ENCODE assay signal across 14 cellular contexts in genomic region chr5:35668794-35669193, GRCh38.
"Had no signal": no experiment of that assay in that cellular context is flagged by ENCODE, and none has a peak within 500 bp of the region (broad histone marks: within the 10 kb centered on the region; RNA-seq: fewer than 3 reads in every experiment).

No MANE protein-coding gene starts in this region.

- DNase-seq: activated CD4-positive, alpha-beta T cell treated with anti-CD3 and anti-CD28 coated beads, Interleukin-2, amount 50 U/mL, for 4 hours; activated naive CD4-positive, alpha-beta T cell treated with anti-CD3 and anti-CD28 coated beads, Interleukin-2, amount 10 ng/mL, durations not matched to agents 7 days and 5 days; aorta; esophagus squamous epithelium; foreskin fibroblast; glutamatergic neuron; immature natural killer cell; lower lobe of right lung; small intestine; upper lobe of left lung had no signal

- H3K27ac Mint-ChIP-seq: activated naive CD4-positive, alpha-beta T cell treated with anti-CD3 and anti-CD28 coated beads, Interleukin-2, amount 10 ng/mL, durations not matched to agents 7 days and 5 days; activated T-helper 1 cell treated with anti-CD3 and anti-CD28 coated beads, Interleukin-12 subunit alpha, Interleukin-12 subunit beta, Interleukin-2, Interleukin-4 antibody, amounts not matched to agents 30 ng/mL and 10 ng/mL and 1 ng/mL, durations not matched to agents 14 hours and 24 hours and 36 hours; mesothelial cell of epicardium had no signal

- H3K4me1 ChIP-seq: breast epithelium, esophagus squamous epithelium, lower lobe of right lung, upper lobe of left lung had no signal

- H3K27me3 Mint-ChIP-seq: activated naive CD4-positive, alpha-beta T cell treated with anti-CD3 and anti-CD28 coated beads, Interleukin-2, amount 10 ng/mL, durations not matched to agents 7 days and 5 days had no signal

- H3K4me3 ChIP-seq: breast epithelium, esophagus squamous epithelium, lower lobe of right lung, upper lobe of left lung had no signal

- H3K27ac ChIP-seq: breast epithelium, esophagus squamous epithelium, lower lobe of right lung, neutrophil, upper lobe of left lung had no signal

- H3K4me1 Mint-ChIP-seq: mesothelial cell of epicardium had no signal

- H3K36me3 ChIP-seq: breast epithelium, esophagus squamous epithelium, lower lobe of right lung, neutrophil, upper lobe of left lung had no signal

- H3K4me3 Mint-ChIP-seq: activated naive CD4-positive, alpha-beta T cell treated with anti-CD3 and anti-CD28 coated beads, Interleukin-2, amount 10 ng/mL, durations not matched to agents 7 days and 5 days; activated T-helper 1 cell treated with anti-CD3 and anti-CD28 coated beads, Interleukin-12 subunit alpha, Interleukin-12 subunit beta, Interleukin-2, Interleukin-4 antibody, amounts not matched to agents 30 ng/mL and 10 ng/mL and 1 ng/mL, durations not matched to agents 14 hours and 24 hours and 36 hours; immature natural killer cell; mesothelial cell of epicardium had no signal

- ATAC-seq: lower lobe of right lung had no signal

- H3K9me3 ChIP-seq: breast epithelium, esophagus squamous epithelium, lower lobe of right lung, neutrophil, upper lobe of left lung had no signal
